Comparison of ENCODE assay signal across 7 cellular contexts in the genomic region with DNA sequence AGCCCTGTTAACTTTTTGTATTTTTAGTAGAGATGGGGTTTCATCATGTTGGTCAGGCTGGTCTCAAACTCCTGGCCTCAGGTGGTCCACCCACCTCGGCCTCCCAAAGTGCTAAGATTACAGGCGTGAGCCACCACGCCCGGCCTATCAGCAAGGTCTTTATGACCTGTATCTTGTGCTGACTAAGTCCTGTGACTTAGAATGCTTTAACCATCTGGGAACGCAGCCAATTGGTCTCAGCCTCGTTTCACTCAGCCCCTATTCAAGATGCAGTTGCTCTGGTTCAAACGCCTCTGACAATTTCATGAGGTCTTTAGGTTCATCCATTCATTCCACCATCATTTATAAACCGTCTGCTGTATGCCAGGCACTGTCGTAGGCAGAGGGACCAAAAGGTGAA.
DNase-seq lines count a peak whose midpoint lies in the region; ATAC-seq and TF ChIP-seq lines count a peak whose summit lies in the region.
"Not testable (repeated sequence)": the region's sequence is repeated elsewhere in the genome, so short reads cannot be mapped to it uniquely, and the experiment has no call there.

No MANE protein-coding gene starts in this region.

- H3F3A ChIP-seq in PC-3 (ENCODE audit: low read length, unreplicated experiment), result not testable (repeated sequence)

- H3K4me1 ChIP-seq in KMS-11 (ENCODE audit: low read depth, poor library complexity, severe bottlenecking), result peaks cover 23% of the 10 kb centered on the region
- H3K4me1 ChIP-seq in PC-3 (ENCODE audit: insufficient read depth, low read length); colonic mucosa: not testable (repeated sequence)
- H3K4me1 ChIP-seq in transverse colon, result peaks cover 0 to 17% (median 6%) of the 10 kb centered on the region in 4 donors

- H3K4me2 ChIP-seq in KMS-11; PC-3 (ENCODE audit: low read length): not testable (repeated sequence)

- WGBS in transverse colon (ENCODE audit: low coverage in 1 of 2), 2 donors, result 69 to 86% methylated on average over 4 to 9 of the region's 9 CpGs

- DNase-seq in ELR (ENCODE audit: low read depth) (peak; percentile 37), PC-3 (peak; percentile 36), colonic mucosa (peak; percentile 60), left colon (peak; percentile 37 to 41), transverse colon (peak; percentile 29)

- CTCF ChIA-PET in PC-3 (lab: Charles Lee), result not testable (repeated sequence)

- H3K9me2 ChIP-seq in PC-3 (replicated peaks; ENCODE audit: low read length), result not testable (repeated sequence)

- not testable (repeated sequence) for TF ChIP-seq EP300 in transverse colon (IDR thresholded peaks at IDR 0.05; ENCODE audit: low read depth)

- ATAC-seq in PC-3, result not testable (repeated sequence)
- peak; percentile 66 for ATAC-seq in left colon

- not testable (repeated sequence) for BruUV-seq in PC-3 (replicated peaks; lab: Mats Ljungman, UMichigan)

- not testable (repeated sequence) for H3K9me3 ChIP-seq in PC-3 (ENCODE audit: low read length); colonic mucosa; transverse colon

- not testable (repeated sequence) for H3K27me3 ChIP-seq in KMS-11 (ENCODE audit: insufficient read depth, low read depth); PC-3 (ENCODE audit: low read length); colonic mucosa; transverse colon

- peak overlapping the region; percentile 67; the same call in 1 of the 2 replicates for H2AFZ ChIP-seq in KMS-11 (ENCODE audit: low read depth)
- H2AFZ ChIP-seq in PC-3 (ENCODE audit: low read length), result not testable (repeated sequence)

- POLR2A ChIA-PET in PC-3 (lab: Charles Lee; ENCODE audit: unreplicated experiment), result not testable (repeated sequence)

- intact Hi-C loops in PC-3 (cut with micrococcal nuclease); colonic mucosa (cut with DNase I); left colon (cut with DNase I, micrococcal nuclease); transverse colon (cut with DNase I; ENCODE audit: low total_unique reads): not testable (repeated sequence)

- not testable (repeated sequence) for H3K27ac ChIP-seq in KMS-11; PC-3 (ENCODE audit: low read length); colonic mucosa; transverse colon
- H3K27ac ChIP-seq in VCaP, result peak overlapping the region; percentile 85; the same call in 1 of the 2 replicates

- H3K4me3 ChIP-seq in KMS-11 (IDR thresholded peaks at IDR 0.05; ENCODE audit: insufficient read depth, low read depth, low read length); PC-3 (ENCODE audit: low read length); colonic mucosa; transverse colon: not testable (repeated sequence)

- in situ Hi-C loops in transverse colon (cut with MboI; ENCODE audit: low pct_ligation_motif_present in 1 of 4, low pct_unique_long_range_greater_than_20kb in 1 of 4, low sequenced_read_pairs in 3 of 4), result not testable (repeated sequence)

- not testable (repeated sequence) for TF ChIP-seq CTCF in KMS-11 (conservative IDR thresholded peaks at IDR 0.05; ENCODE audit: low read depth, low read length); PC-3 (conservative IDR thresholded peaks at IDR 0.05; ENCODE audit: low read depth, low read length); VCaP (conservative IDR thresholded peaks at IDR 0.05); colonic mucosa (IDR thresholded peaks at IDR 0.05); transverse colon (IDR thresholded peaks at IDR 0.05)

- not testable (repeated sequence) for H3K9ac ChIP-seq in KMS-11; PC-3 (ENCODE audit: low read length); colonic mucosa (ENCODE audit: low read depth in 2 of 2, low read length in 2 of 2)

- not testable (repeated sequence) for H3K79me2 ChIP-seq in KMS-11 (ENCODE audit: insufficient read depth, low read depth); PC-3 (ENCODE audit: low read length)

- TF ChIP-seq POLR2A in transverse colon (IDR thresholded peaks at IDR 0.05), result not testable (repeated sequence)

- H4K20me1 ChIP-seq in KMS-11 (ENCODE audit: insufficient read depth); PC-3 (ENCODE audit: low read length): not testable (repeated sequence)

- H3K36me3 ChIP-seq in KMS-11 (ENCODE audit: insufficient read depth); PC-3 (ENCODE audit: low read depth, low read length); colonic mucosa; transverse colon: not testable (repeated sequence)
